Comparison of ENCODE assay signal across 35 cellular contexts in the genomic region with DNA sequence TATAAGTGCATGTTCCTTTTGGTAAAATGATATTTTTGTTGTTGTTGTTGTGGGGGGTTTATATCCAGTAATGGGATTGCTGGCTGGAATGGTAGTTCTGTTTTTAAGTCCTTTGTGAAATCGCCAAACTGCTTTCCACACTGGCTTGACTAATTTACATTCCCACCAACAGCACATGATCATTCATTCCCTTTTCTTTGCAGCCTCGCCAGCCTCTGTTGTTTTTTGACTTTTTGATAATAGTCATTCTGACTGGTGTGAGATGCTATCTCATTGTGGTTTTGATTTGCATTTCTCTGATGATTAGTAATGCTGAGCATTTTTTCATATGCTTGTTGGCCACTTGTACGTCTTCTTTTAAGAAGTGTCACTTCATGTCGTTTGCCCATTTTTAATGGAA.
"Had no signal": no experiment of that assay in that cellular context is flagged by ENCODE, and none has a peak within 500 bp of the region (broad histone marks: within the 10 kb centered on the region; RNA-seq: fewer than 3 reads in every experiment).

No MANE protein-coding gene starts in this region.

- H3K4me3 Mint-ChIP-seq: activated B cell treated with CpG ODN at 0.5 μM for 24 hours; activated CD4-positive, alpha-beta memory T cell treated with anti-CD3 and anti-CD28 coated beads for 36 hours; activated CD4-positive, alpha-beta T cell treated with anti-CD3 and anti-CD28 coated beads, Interleukin-2, amount 10 ng/mL, durations not matched to agents 24 days and 14 days; activated CD8-positive, alpha-beta T cell treated with anti-CD3 and anti-CD28 coated beads for 36 hours; activated naive CD4-positive, alpha-beta T cell treated with anti-CD3 and anti-CD28 coated beads for 36 hours; activated naive CD8-positive, alpha-beta T cell treated with anti-CD3 and anti-CD28 coated beads for 36 hours; activated T-cell treated with anti-CD3 and anti-CD28 coated beads, Interleukin-2, amount 50 U/mL, for 4 hours; activated T-cell treated with anti-CD3 and anti-CD28 coated beads, Interleukin-2, amount 50 U/mL, for 72 hours; activated T-helper 1 cell treated with anti-CD3 and anti-CD28 coated beads, Interleukin-12 subunit alpha, Interleukin-12 subunit beta, Interleukin-2, Interleukin-4 antibody, amounts not matched to agents 30 ng/mL and 10 ng/mL and 1 ng/mL, durations not matched to agents 14 hours and 24 hours and 36 hours; activated T-helper 17 cell treated with anti-CD3 and anti-CD28 coated beads, Interleukin-2, amount 50 U/mL, for 72 hours; T-helper 1 cell treated with Interleukin-12 subunit alpha and Interleukin-12 subunit beta and Interleukin-4 antibody, amounts not matched to agents 30 μg/mL and 1 μg/mL, for 36 hours; T-helper 2 cell treated with Interferon-gamma antibody and Interleukin-4, amounts not matched to agents 5 μg/mL and 100 μg/mL, for 36 hours had no signal

- H3K9me3 Mint-ChIP-seq: activated CD4-positive, alpha-beta memory T cell treated with anti-CD3 and anti-CD28 coated beads for 36 hours; activated CD4-positive, alpha-beta T cell treated with anti-CD3 and anti-CD28 coated beads, Interleukin-2, amount 10 ng/mL, durations not matched to agents 24 days and 14 days; activated naive CD4-positive, alpha-beta T cell treated with anti-CD3 and anti-CD28 coated beads, Interleukin-2, amount 50 U/mL, for 72 hours; activated naive CD8-positive, alpha-beta T cell treated with anti-CD3 and anti-CD28 coated beads for 36 hours; activated T-helper 17 cell treated with anti-CD3 and anti-CD28 coated beads, Interleukin-2, amount 50 U/mL, for 72 hours; T-helper 1 cell treated with Interleukin-12 subunit alpha and Interleukin-12 subunit beta and Interleukin-4 antibody, amounts not matched to agents 30 μg/mL and 1 μg/mL, for 36 hours; T-helper 2 cell treated with Interferon-gamma antibody and Interleukin-4, amounts not matched to agents 5 μg/mL and 100 μg/mL, for 36 hours had no signal

- H3K27me3 ChIP-seq: adrenal gland, body of pancreas, brain microvascular endothelial cell, breast epithelium had no signal

- H3K9me3 ChIP-seq: adrenal gland, body of pancreas, breast epithelium had no signal

- H3K4me1 ChIP-seq: adrenal gland, body of pancreas, breast epithelium had no signal

- H3K27ac Mint-ChIP-seq: activated B cell treated with CpG ODN at 0.5 μM for 24 hours; activated CD4-positive, alpha-beta memory T cell treated with anti-CD3 and anti-CD28 coated beads for 36 hours; activated CD4-positive, alpha-beta T cell treated with anti-CD3 and anti-CD28 coated beads, Interleukin-2, amount 10 ng/mL, durations not matched to agents 24 days and 14 days; activated CD8-positive, alpha-beta T cell treated with anti-CD3 and anti-CD28 coated beads for 36 hours; activated naive CD4-positive, alpha-beta T cell treated with anti-CD3 and anti-CD28 coated beads for 36 hours; activated naive CD4-positive, alpha-beta T cell treated with anti-CD3 and anti-CD28 coated beads, Interleukin-2, amount 50 U/mL, for 72 hours; activated naive CD8-positive, alpha-beta T cell treated with anti-CD3 and anti-CD28 coated beads for 36 hours; activated T-cell treated with anti-CD3 and anti-CD28 coated beads, Interleukin-2, amount 50 U/mL, for 72 hours; activated T-helper 1 cell treated with anti-CD3 and anti-CD28 coated beads, Interleukin-12 subunit alpha, Interleukin-12 subunit beta, Interleukin-2, Interleukin-4 antibody, amounts not matched to agents 30 ng/mL and 10 ng/mL and 1 ng/mL, durations not matched to agents 14 hours and 24 hours and 36 hours; activated T-helper 17 cell treated with anti-CD3 and anti-CD28 coated beads, Interleukin-2, amount 50 U/mL, for 72 hours; T-helper 1 cell treated with Interleukin-12 subunit alpha and Interleukin-12 subunit beta and Interleukin-4 antibody, amounts not matched to agents 30 μg/mL and 1 μg/mL, for 36 hours; T-helper 2 cell treated with Interferon-gamma antibody and Interleukin-4, amounts not matched to agents 5 μg/mL and 100 μg/mL, for 36 hours had no signal

- DNase-seq: activated B cell treated with CpG ODN at 0.5 μM for 24 hours; activated CD4-positive, alpha-beta memory T cell treated with anti-CD3 and anti-CD28 coated beads for 36 hours; activated CD4-positive, alpha-beta T cell treated with anti-CD3 and anti-CD28 coated beads for 4 hours; activated CD4-positive, alpha-beta T cell treated with anti-CD3 and anti-CD28 coated beads, Interleukin-2, amount 10 ng/mL, durations not matched to agents 24 days and 14 days; activated CD4-positive, alpha-beta T cell treated with anti-CD3 and anti-CD28 coated beads, Interleukin-2, amount 50 U/mL, for 1 hour; activated CD4-positive, alpha-beta T cell treated with anti-CD3 and anti-CD28 coated beads, Interleukin-2, amount 50 U/mL, for 4 hours; activated CD4-positive, CD25-positive, alpha-beta regulatory T cell treated with anti-CD3 and anti-CD28 coated beads, Interleukin-2, amount 50 U/mL, for 72 hours; activated CD8-positive, alpha-beta memory T cell treated with anti-CD3 and anti-CD28 coated beads, Interleukin-2, amount 50 U/mL, for 4 hours; activated CD8-positive, alpha-beta T cell treated with anti-CD3 and anti-CD28 coated beads for 36 hours; activated effector memory CD4-positive, alpha-beta T cell treated with anti-CD3 and anti-CD28 coated beads, Interleukin-2, amount 50 U/mL, for 16 hours; activated gamma-delta T cell treated with Interleukin-2 at 50 U/mL for 16 hours; activated naive CD4-positive, alpha-beta T cell; activated naive CD4-positive, alpha-beta T cell treated with anti-CD3 and anti-CD28 coated beads for 36 hours; activated naive CD4-positive, alpha-beta T cell treated with anti-CD3 and anti-CD28 coated beads, Interleukin-2, amount 50 U/mL, for 16 hours; activated naive CD8-positive, alpha-beta T cell treated with anti-CD3 and anti-CD28 coated beads for 36 hours; activated T-cell treated with anti-CD3 and anti-CD28 coated beads for 4 hours; activated T-cell treated with anti-CD3 and anti-CD28 coated beads, Interleukin-2, amount 50 U/mL, for 1 hour; activated T-cell treated with anti-CD3 and anti-CD28 coated beads, Interleukin-2, amount 50 U/mL, for 4 hours; activated T-cell treated with anti-CD3 and anti-CD28 coated beads, Interleukin-2, amount 50 U/mL, for 72 hours; adrenal gland; amniotic stem cell; aorta; body of pancreas; brain microvascular endothelial cell; central memory CD4-positive, alpha-beta T cell; T-helper 2 cell; T-helper 9 cell had no signal

- H3K27me3 Mint-ChIP-seq: activated B cell treated with CpG ODN at 0.5 μM for 24 hours; activated CD4-positive, alpha-beta memory T cell treated with anti-CD3 and anti-CD28 coated beads for 36 hours; activated CD4-positive, alpha-beta T cell treated with anti-CD3 and anti-CD28 coated beads, Interleukin-2, amount 10 ng/mL, durations not matched to agents 24 days and 14 days; activated CD8-positive, alpha-beta T cell treated with anti-CD3 and anti-CD28 coated beads for 36 hours; activated naive CD8-positive, alpha-beta T cell treated with anti-CD3 and anti-CD28 coated beads for 36 hours; activated T-helper 17 cell treated with anti-CD3 and anti-CD28 coated beads, Interleukin-2, amount 50 U/mL, for 72 hours had no signal

- H3K36me3 ChIP-seq: adrenal gland, brain microvascular endothelial cell, breast epithelium had no signal

- H3K27ac ChIP-seq: adrenal gland, body of pancreas, brain microvascular endothelial cell, breast epithelium, VCaP had no signal

- FAIRE-seq: colon had no signal

- H3K4me1 Mint-ChIP-seq: activated B cell treated with CpG ODN at 0.5 μM for 24 hours; activated CD4-positive, alpha-beta T cell treated with anti-CD3 and anti-CD28 coated beads, Interleukin-2, amount 10 ng/mL, durations not matched to agents 24 days and 14 days; activated naive CD8-positive, alpha-beta T cell treated with anti-CD3 and anti-CD28 coated beads for 36 hours; activated T-helper 17 cell treated with anti-CD3 and anti-CD28 coated beads, Interleukin-2, amount 50 U/mL, for 72 hours had no signal

- H3K4me3 ChIP-seq: adrenal gland, body of pancreas, breast epithelium had no signal

- H3K36me3 Mint-ChIP-seq: activated CD4-positive, alpha-beta memory T cell treated with anti-CD3 and anti-CD28 coated beads for 36 hours; activated naive CD4-positive, alpha-beta T cell treated with anti-CD3 and anti-CD28 coated beads, Interleukin-2, amount 50 U/mL, for 72 hours; activated naive CD8-positive, alpha-beta T cell treated with anti-CD3 and anti-CD28 coated beads for 36 hours had no signal

- ATAC-seq: activated CD8-positive, alpha-beta T cell treated with anti-CD3 and anti-CD28 coated beads for 36 hours; activated naive CD4-positive, alpha-beta T cell treated with anti-CD3 and anti-CD28 coated beads, Interleukin-2, amount 50 U/mL, for 72 hours; activated T-cell treated with anti-CD3 and anti-CD28 coated beads, Interleukin-2, amount 50 U/mL, for 4 hours; activated T-cell treated with anti-CD3 and anti-CD28 coated beads, Interleukin-2, amount 50 U/mL, for 72 hours; activated T-helper 17 cell treated with anti-CD3 and anti-CD28 coated beads, Interleukin-2, amount 50 U/mL, for 72 hours; body of pancreas had no signal
